In genomic region chr15:41640985-41641384, GRCh38 we compare ENCODE assay signal across 29 cellular contexts.
"Had no signal": no experiment of that assay in that cellular context is flagged by ENCODE, and none has a peak within 500 bp of the region (broad histone marks: within the 10 kb centered on the region; RNA-seq: fewer than 3 reads in every experiment).

No MANE protein-coding gene starts in this region.

- DNase-seq: stimulated activated CD4-positive, alpha-beta T cell treated with anti-CD3 and anti-CD28 coated beads, Interleukin-2, amount 100 ng/mL, for 48 hours; stimulated activated CD4-positive, alpha-beta T cell treated with anti-CD3 and anti-CD28 coated beads, Interleukin-4, amount 100 ng/mL, for 1 hour; stimulated activated CD4-positive, alpha-beta T cell treated with anti-CD3 and anti-CD28 coated beads, Interleukin-4, amount 100 ng/mL, for 24 hours; stimulated activated CD4-positive, alpha-beta T cell treated with anti-CD3 and anti-CD28 coated beads, Interleukin-4, amount 100 ng/mL, for 4 hours; stimulated activated CD8-positive, alpha-beta memory T cell treated with anti-CD3 and anti-CD28 coated beads, Interleukin-4, amount 100 ng/mL, for 48 hours; stimulated activated naive B cell treated with anti-CD40 and anti-IgM and Interleukin-4, amounts not matched to agents 10 μg/mL and 1 μg/mL and 100 μg/mL, for 72 hours; stimulated activated naive CD4-positive, alpha-beta T cell; stimulated activated naive CD4-positive, alpha-beta T cell treated with Interleukin-2 at 50 U/mL for 16 hours; stimulated activated naive CD8-positive, alpha-beta T cell treated with anti-CD3 and anti-CD28 coated beads, Interleukin-15, amount 100 ng/mL, for 72 hours; stimulated activated naive CD8-positive, alpha-beta T cell treated with anti-CD3 and anti-CD28 coated beads, Interleukin-15, Interleukin-2, amounts not matched to agents 100 U/mL and 50 U/mL, for 24 hours; stomach; substantia nigra; testis; thyroid gland; tibial artery; transverse colon; trophoblast cell; upper lobe of left lung; upper lobe of right lung; uterus had no signal

- ATAC-seq: stimulated activated effector memory CD8-positive, alpha-beta T cell treated with anti-CD3 and anti-CD28 coated beads, Interleukin-12 subunit alpha, Interleukin-12 subunit beta, amount 100 ng/mL, for 72 hours; stimulated activated memory B cell treated with anti-CD40 and anti-IgM and Interleukin-4, amounts not matched to agents 10 μg/mL and 1 μg/mL and 100 μg/mL, for 72 hours; stimulated activated naive B cell treated with anti-CD40 and anti-IgM and Interleukin-4, amounts not matched to agents 10 μg/mL and 1 μg/mL and 100 μg/mL, for 72 hours; stimulated activated naive CD8-positive, alpha-beta T cell treated with anti-CD3 and anti-CD28 coated beads, Interleukin-15, amount 100 ng/mL, for 72 hours; stimulated activated naive CD8-positive, alpha-beta T cell treated with anti-CD3 and anti-CD28 coated beads, Interleukin-15, Interleukin-2, amounts not matched to agents 100 U/mL and 50 U/mL, for 24 hours; upper lobe of right lung had no signal

- H3K9me3 ChIP-seq: stomach, suprapubic skin, testis, thoracic aorta, thyroid gland, tibial artery, tibial nerve, transverse colon, upper lobe of left lung, upper lobe of right lung, uterus, vagina had no signal

- H3K36me3 Mint-ChIP-seq: stimulated activated effector memory CD8-positive, alpha-beta T cell treated with anti-CD3 and anti-CD28 coated beads, Interleukin-12 subunit alpha, Interleukin-12 subunit beta, amount 100 ng/mL, for 72 hours; stimulated activated naive B cell treated with anti-CD40 and anti-IgM and Interleukin-4, amounts not matched to agents 10 μg/mL and 1 μg/mL and 100 μg/mL, for 72 hours; type B pancreatic cell had no signal

- H3K27ac Mint-ChIP-seq: stimulated activated effector memory CD8-positive, alpha-beta T cell treated with anti-CD3 and anti-CD28 coated beads, Interleukin-12 subunit alpha, Interleukin-12 subunit beta, amount 100 ng/mL, for 72 hours; stimulated activated memory B cell treated with anti-CD40 and anti-IgM and Interleukin-4, amounts not matched to agents 10 μg/mL and 1 μg/mL and 100 μg/mL, for 72 hours; stimulated activated naive B cell treated with anti-CD40 and anti-IgM and Interleukin-4, amounts not matched to agents 10 μg/mL and 1 μg/mL and 100 μg/mL, for 72 hours; stimulated activated naive CD8-positive, alpha-beta T cell treated with anti-CD3 and anti-CD28 coated beads, Interleukin-15, amount 100 ng/mL, for 72 hours; stimulated activated naive CD8-positive, alpha-beta T cell treated with anti-CD3 and anti-CD28 coated beads, Interleukin-15, Interleukin-2, amounts not matched to agents 100 ng/mL and 50 ng/mL, for 24 hours; type B pancreatic cell had no signal

- FAIRE-seq: urothelium cell line had no signal

- H3K9me3 Mint-ChIP-seq: stimulated activated effector memory CD8-positive, alpha-beta T cell treated with anti-CD3 and anti-CD28 coated beads, Interleukin-12 subunit alpha, Interleukin-12 subunit beta, amount 100 ng/mL, for 72 hours; stimulated activated memory B cell treated with anti-CD40 and anti-IgM and Interleukin-4, amounts not matched to agents 10 μg/mL and 1 μg/mL and 100 μg/mL, for 72 hours; stimulated activated naive B cell treated with anti-CD40 and anti-IgM and Interleukin-4, amounts not matched to agents 10 μg/mL and 1 μg/mL and 100 μg/mL, for 72 hours; stimulated activated naive CD8-positive, alpha-beta T cell treated with anti-CD3 and anti-CD28 coated beads, Interleukin-15, amount 100 ng/mL, for 72 hours; stimulated activated naive CD8-positive, alpha-beta T cell treated with anti-CD3 and anti-CD28 coated beads, Interleukin-15, Interleukin-2, amounts not matched to agents 100 ng/mL and 50 ng/mL, for 24 hours; type B pancreatic cell had no signal

- H3K4me1 ChIP-seq: stomach, suprapubic skin, testis, thyroid gland, tibial artery, tibial nerve, transverse colon, upper lobe of left lung, upper lobe of right lung, uterus, vagina had no signal

- H3K4me3 ChIP-seq: stomach, suprapubic skin, testis, thoracic aorta, thyroid gland, tibial artery, tibial nerve, transverse colon, upper lobe of left lung, upper lobe of right lung, uterus, vagina had no signal

- H3K27ac ChIP-seq: stomach, suprapubic skin, testis, thoracic aorta, thyroid gland, tibial artery, tibial nerve, transverse colon, upper lobe of left lung, upper lobe of right lung, uterus, vagina had no signal

- H3K4me3 Mint-ChIP-seq: stimulated activated effector memory CD8-positive, alpha-beta T cell treated with anti-CD3 and anti-CD28 coated beads, Interleukin-12 subunit alpha, Interleukin-12 subunit beta, amount 100 ng/mL, for 72 hours; stimulated activated memory B cell treated with anti-CD40 and anti-IgM and Interleukin-4, amounts not matched to agents 10 μg/mL and 1 μg/mL and 100 μg/mL, for 72 hours; stimulated activated naive B cell treated with anti-CD40 and anti-IgM and Interleukin-4, amounts not matched to agents 10 μg/mL and 1 μg/mL and 100 μg/mL, for 72 hours; stimulated activated naive CD8-positive, alpha-beta T cell treated with anti-CD3 and anti-CD28 coated beads, Interleukin-15, amount 100 ng/mL, for 72 hours; stimulated activated naive CD8-positive, alpha-beta T cell treated with anti-CD3 and anti-CD28 coated beads, Interleukin-15, Interleukin-2, amounts not matched to agents 100 ng/mL and 50 ng/mL, for 24 hours; type B pancreatic cell had no signal

- H3K36me3 ChIP-seq: stomach, suprapubic skin, thoracic aorta, thyroid gland, tibial artery, tibial nerve, transverse colon, upper lobe of left lung, upper lobe of right lung, uterus, vagina had no signal

- H3K27me3 Mint-ChIP-seq: stimulated activated memory B cell treated with anti-CD40 and anti-IgM and Interleukin-4, amounts not matched to agents 10 μg/mL and 1 μg/mL and 100 μg/mL, for 72 hours; stimulated activated naive B cell treated with anti-CD40 and anti-IgM and Interleukin-4, amounts not matched to agents 10 μg/mL and 1 μg/mL and 100 μg/mL, for 72 hours; stimulated activated naive CD8-positive, alpha-beta T cell treated with anti-CD3 and anti-CD28 coated beads, Interleukin-15, amount 100 ng/mL, for 72 hours; stimulated activated naive CD8-positive, alpha-beta T cell treated with anti-CD3 and anti-CD28 coated beads, Interleukin-15, Interleukin-2, amounts not matched to agents 100 ng/mL and 50 ng/mL, for 24 hours; type B pancreatic cell had no signal

- H3K27me3 ChIP-seq: stomach, suprapubic skin, testis, thyroid gland, tibial artery, tibial nerve, transverse colon, upper lobe of left lung, upper lobe of right lung, uterus, vagina had no signal

- H3K4me1 Mint-ChIP-seq: stimulated activated effector memory CD8-positive, alpha-beta T cell treated with anti-CD3 and anti-CD28 coated beads, Interleukin-12 subunit alpha, Interleukin-12 subunit beta, amount 100 ng/mL, for 72 hours; stimulated activated memory B cell treated with anti-CD40 and anti-IgM and Interleukin-4, amounts not matched to agents 10 μg/mL and 1 μg/mL and 100 μg/mL, for 72 hours; stimulated activated naive B cell treated with anti-CD40 and anti-IgM and Interleukin-4, amounts not matched to agents 10 μg/mL and 1 μg/mL and 100 μg/mL, for 72 hours had no signal
